ENCODE assay signal across 11 cellular contexts in genomic region chr22:17997456-17997855, GRCh38. TPM values are rescaled to one million over a fixed set of nuclear protein-coding genes. Genes with fewer than 3 reads are reported as not detected.
DNase-seq lines count a peak whose midpoint lies in the region; ATAC-seq, FAIRE-seq and TF ChIP-seq lines count a peak whose summit lies in the region.
"Had no signal": no experiment of that assay in that cellular context is flagged by ENCODE, and none has a peak within 500 bp of the region (broad histone marks: within the 10 kb centered on the region; RNA-seq: fewer than 3 reads in every experiment).

No MANE protein-coding gene starts in this region.

- WGBS in GM23248 (ENCODE audit: low coverage in 1 of 2, low lambda C conversion rate in 2 of 2, missing lambda C conversion rate in 2 of 2), 2 experiments, result 35 to 38% methylated on average over 5 of the region's 5 CpGs
- 71 to 79% methylated on average over 5 of the region's 5 CpGs for WGBS in sigmoid colon, 2 donors
- 82 to 93% (median 86%) methylated on average over 5 of the region's 5 CpGs for WGBS in psoas muscle, 3 donors

- intact Hi-C loops in sigmoid colon (cut with DNase I) (no loop called here), psoas muscle (cut with DNase I) (no loop called here)

- H3K79me2 ChIP-seq in GM23248 (ENCODE audit: insufficient read depth), result peaks cover 88% of the 10 kb centered on the region

- no peaks in the 10 kb centered on the region for H3K36me3 ChIP-seq in GM23248 (ENCODE audit: low read depth)
- H3K36me3 ChIP-seq in effector memory CD4-positive, alpha-beta T cell (ENCODE audit: control insufficient read depth, insufficient read depth, low read length), result no peaks in the 10 kb centered on the region
- H3K36me3 ChIP-seq in sigmoid colon, result no peaks in the 10 kb centered on the region
- no peaks in the 10 kb centered on the region for H3K36me3 ChIP-seq in psoas muscle (ENCODE audit: insufficient read depth in 1 of 2, low read depth in 1 of 2)

- H3K27me3 ChIP-seq in GM23248 (replicated peaks; ENCODE audit: insufficient read depth), result no peaks in the 10 kb centered on the region
- H3K27me3 ChIP-seq in effector memory CD4-positive, alpha-beta T cell (replicated peaks; ENCODE audit: control insufficient read depth, insufficient read depth, low read length, poor library complexity, severe bottlenecking), result no peaks in the 10 kb centered on the region
- H3K27me3 ChIP-seq in sigmoid colon, result no peaks in the 10 kb centered on the region
- H3K27me3 ChIP-seq in psoas muscle (ENCODE audit: insufficient read depth in 3 of 3, low read length in 2 of 3), result no peaks in the 10 kb centered on the region

- no peak for TF ChIP-seq POLR2A in sigmoid colon (IDR thresholded peaks at IDR 0.05)

- FAIRE-seq in RCC 7860 (lab: Jason Lieb, UNC), result peak; percentile 96

- no peaks in the 10 kb centered on the region; the same call in 1 of the 2 replicates for H4K20me1 ChIP-seq in GM23248 (ENCODE audit: insufficient read depth)

- no peaks in the 10 kb centered on the region for H3K9me2 ChIP-seq in GM23248 (ENCODE audit: insufficient read depth)

- H3K4me1 ChIP-seq in GM23248 (ENCODE audit: insufficient read depth) (peaks cover 10% of the 10 kb centered on the region), sigmoid colon (peaks cover 0 to 63% (median 42%) of the 10 kb centered on the region in 4 donors), psoas muscle (peaks cover 16% of the 10 kb centered on the region)
- H3K4me1 ChIP-seq in effector memory CD4-positive, alpha-beta T cell (ENCODE audit: control insufficient read depth, insufficient read depth, low read length, poor library complexity, severe bottlenecking), result peaks cover 17% of the 10 kb centered on the region

- ATAC-seq in GM21825 (IDR thresholded peaks at IDR 0.05; ENCODE audit: unreplicated experiment) (no peak), psoas muscle (no peak), HG03139 (IDR thresholded peaks at IDR 0.05; ENCODE audit: unreplicated experiment) (no peak)

- H3K4me3 ChIP-seq in GM23248 (no peak overlapping the region), sigmoid colon (no peak overlapping the region), psoas muscle (no peak overlapping the region)
- H3K4me3 ChIP-seq in effector memory CD4-positive, alpha-beta T cell (ENCODE audit: insufficient read depth, low read depth, low read length, poor library complexity, severe bottlenecking), result no peak overlapping the region

- TF ChIP-seq CTCF in sigmoid colon (IDR thresholded peaks at IDR 0.05) (no peak), psoas muscle (IDR thresholded peaks at IDR 0.05) (no peak)

- no peak overlapping the region for H3K4me2 ChIP-seq in GM23248 (ENCODE audit: unreplicated experiment)

- H3K9me3 ChIP-seq in GM23248 (ENCODE audit: low read depth) (no peaks in the 10 kb centered on the region), sigmoid colon (no peaks in the 10 kb centered on the region), psoas muscle (no peaks in the 10 kb centered on the region)
- H3K9me3 ChIP-seq in effector memory CD4-positive, alpha-beta T cell (ENCODE audit: control insufficient read depth, low read length), result no peaks in the 10 kb centered on the region

- in situ Hi-C loops in GM23248 (cut with MboI), result no loop called here

- peak overlapping the region; percentile 52 for H3K27ac ChIP-seq in GM23248
- peak overlapping the region; percentile 57 for H3K27ac ChIP-seq in effector memory CD4-positive, alpha-beta T cell (ENCODE audit: insufficient read depth, low read length, poor library complexity, severe bottlenecking)
- H3K27ac ChIP-seq in sigmoid colon, result peak overlapping the region in 1 of 4 donors; percentile 34
- H3K27ac ChIP-seq in psoas muscle, result no peak overlapping the region

- peaks cover 10% of the 10 kb centered on the region; the same call in 1 of the 2 replicates for H3F3A ChIP-seq in GM23248 (ENCODE audit: insufficient read depth)

- H3K9ac ChIP-seq in GM23248, result no peak overlapping the region

- no peak for TF ChIP-seq EP300 in sigmoid colon (IDR thresholded peaks at IDR 0.05)

- no peak overlapping the region for H2AFZ ChIP-seq in GM23248

- DNase-seq in GM23248, result peak; percentile 69
- peak; percentile 92 for DNase-seq in RCC 7860 (ENCODE audit: low spot score)
- DNase-seq in effector memory CD4-positive, alpha-beta T cell, result no peak
- DNase-seq in sigmoid colon, result peak; percentile 52
- DNase-seq in psoas muscle, result no peak
- DNase-seq: activated T-cell treated with anti-CD3 and anti-CD28 coated beads, Interleukin-2, amount 50 U/mL, for 1 hour; NCI-H524 treated with DMSO at 0.1 percent for 48 hours; stimulated activated CD4-positive, alpha-beta T cell treated with anti-CD3 and anti-CD28 coated beads, Interleukin-12 subunit alpha, Interleukin-12 subunit beta, amount 100 ng/mL, for 4 hours; stimulated activated naive CD4-positive, alpha-beta T cell treated with Interleukin-2 at 50 U/mL for 16 hours had no signal

RNA-seq across cellular contexts. Expression of gene MICAL3, which starts 26.9 kb away (rescaled TPM):
- total RNA-seq in GM23248 (2014; rRNA removed; shearing (Covaris generic)), result 25.1 and 33.9 TPM in 2 replicates
- 6.1 and 6.6 TPM in 2 replicates for polyA plus RNA-seq in GM23248 (2016; fragmentation: Nextera tagmentation; extraction: Ambion mirVana)
- total RNA-seq in sigmoid colon, result 10 to 100 TPM; 26.3 to 94.2 (median 45.0) TPM
- polyA plus RNA-seq in sigmoid colon, result 10 to 100 TPM in 2 of 3 donors, 1 to 10 TPM in 1; 9.6 to 36.3 (median 16.9) TPM
- 10 to 100 TPM; 15.5 to 38.3 (median 27.1) TPM for total RNA-seq in psoas muscle
- 1 to 10 TPM; 2.1 to 6.9 (median 3.5) TPM for polyA plus RNA-seq in psoas muscle

Comparison
In these comparisons a context has a peak if more than half of its experiments do, and no peak if none do; other contexts are left out.
1. DNase-seq: peak in GM23248 (single experiment), RCC 7860 (single experiment) and sigmoid colon (single experiment); none in effector memory CD4-positive, alpha-beta T cell (0 of 3) and psoas muscle (0 of 2).